Comparison of ENCODE assay signal across 18 cellular contexts in the genomic region with DNA sequence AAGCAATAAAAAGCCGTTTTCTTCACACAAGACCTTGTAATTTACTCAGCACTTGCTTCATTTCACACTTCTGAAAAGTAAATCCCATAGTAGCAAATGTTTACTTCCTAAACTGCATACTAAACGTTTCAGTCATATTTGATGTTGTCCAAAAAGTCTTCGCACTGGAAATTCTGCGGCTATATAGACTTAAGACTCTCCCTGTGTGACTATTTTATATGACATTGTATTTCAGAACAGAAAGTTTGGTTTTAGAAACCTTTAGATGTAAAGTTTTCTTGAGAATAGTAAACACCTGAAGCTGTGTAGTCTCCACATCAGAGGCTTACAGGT. TPM values are rescaled to one million over a fixed set of nuclear protein-coding genes. Genes with fewer than 3 reads are reported as not detected.
DNase-seq lines count a peak whose midpoint lies in the region; ATAC-seq and TF ChIP-seq lines count a peak whose summit lies in the region.
"Had no signal": no experiment of that assay in that cellular context is flagged by ENCODE, and none has a peak within 500 bp of the region (broad histone marks: within the 10 kb centered on the region; RNA-seq: fewer than 3 reads in every experiment).

No MANE protein-coding gene starts in this region.

- no peak for TF ChIP-seq CTCF in MCF 10A (IDR thresholded peaks at IDR 0.05; ENCODE audit: unreplicated experiment)
- no peak for TF ChIP-seq CTCF in CD8-positive, alpha-beta T cell (IDR thresholded peaks at IDR 0.05)

- DNase-seq in MCF 10A (ENCODE audit: unreplicated experiment) (peak; percentile 17), Ammon's horn (ENCODE audit: low spot score) (no peak)
- DNase-seq in CD8-positive, alpha-beta T cell: no peak
- DNase-seq in activated CD4-positive, alpha-beta T cell treated with anti-CD3 and anti-CD28 coated beads, Interleukin-2, amount 50 U/mL, for 48 hours: no peak
- DNase-seq: activated B cell treated with CpG ODN at 0.5 μM for 24 hours, cortex of kidney, islet precursor cell, NCI-H1417 treated with DMSO at 0.1 percent for 48 hours, NCI-H2171, T-helper 1 cell had no signal

- CTCF ChIA-PET in MCF 10A (lab: Yijun Ruan, JAX): interaction anchor here (0.7 to 1.5 kb wide), 5 partner anchors 9 to 266 kb away, joined by 3 to 5 read pairs (median 3); no protein-coding TSS in a partner anchor
- CTCF ChIA-PET in CD8-positive, alpha-beta T cell (lab: Charles Lee): no interaction called here

- ATAC-seq in CD8-positive, alpha-beta T cell: no peak
- no peak for ATAC-seq in GM21390 (IDR thresholded peaks at IDR 0.05; ENCODE audit: unreplicated experiment)

- no peaks in the 10 kb centered on the region for H3K9me3 Mint-ChIP-seq in MCF 10A (ENCODE audit: unreplicated experiment)
- H3K9me3 Mint-ChIP-seq in CD8-positive, alpha-beta T cell: no peaks in the 10 kb centered on the region
- H3K9me3 Mint-ChIP-seq: activated B cell treated with CpG ODN at 0.5 μM for 24 hours; activated T-helper 2 cell treated with anti-CD3 and anti-CD28 coated beads, Interferon-gamma antibody, Interleukin-2, Interleukin-4, amounts not matched to agents 10 μg/mL and 5 μg/mL and 100 μg/mL, durations not matched to agents 14 hours and 24 hours and 36 hours had no signal

- no peak overlapping the region for H3K4me3 ChIP-seq in HUES64 (ENCODE audit: low read length)
- H3K4me3 ChIP-seq in mesodermal cell (ENCODE audit: extremely low read depth, insufficient read depth, low read length, poor library complexity, severe bottlenecking): no peak overlapping the region
- H3K4me3 ChIP-seq in skeletal muscle satellite cell (ENCODE audit: low read length): peak overlapping the region; percentile 57
- no peak overlapping the region for H3K4me3 ChIP-seq in CD8-positive, alpha-beta T cell (ENCODE audit: low read depth, low read length)

- WGBS in HUES64: 94% methylated on average over 4 of the region's 4 CpGs
- WGBS in mesodermal cell (ENCODE audit: insufficient coverage in 2 of 2), 2 experiments: 64 to 93% methylated on average over 1 to 2 of the region's 4 CpGs

- peak overlapping the region; percentile 78 for H3K27ac Mint-ChIP-seq in MCF 10A (ENCODE audit: low read depth, unreplicated experiment)
- no peak overlapping the region for H3K27ac Mint-ChIP-seq in CD8-positive, alpha-beta T cell
- H3K27ac Mint-ChIP-seq: activated B cell treated with CpG ODN at 0.5 μM for 24 hours; activated T-helper 2 cell treated with anti-CD3 and anti-CD28 coated beads, Interferon-gamma antibody, Interleukin-2, Interleukin-4, amounts not matched to agents 10 μg/mL and 5 μg/mL and 100 μg/mL, durations not matched to agents 14 hours and 24 hours and 36 hours; progenitor cell of endocrine pancreas had no signal

- peaks cover 12% of the 10 kb centered on the region for H3K4me1 Mint-ChIP-seq in MCF 10A (ENCODE audit: insufficient read depth, unreplicated experiment)
- H3K4me1 Mint-ChIP-seq in CD8-positive, alpha-beta T cell (ENCODE audit: low read depth): no peaks in the 10 kb centered on the region
- H3K4me1 Mint-ChIP-seq: activated B cell treated with CpG ODN at 0.5 μM for 24 hours had no signal

- H3K4me2 ChIP-seq in skeletal muscle satellite cell (ENCODE audit: low read length): peak overlapping the region; percentile 80

- H3K27ac ChIP-seq in HUES64 (ENCODE audit: low read depth, low read length) (peak overlapping the region; percentile 52), mesodermal cell (ENCODE audit: low read depth, low read length, severe bottlenecking) (peak overlapping the region; percentile 62)
- H3K27ac ChIP-seq in CD8-positive, alpha-beta T cell (ENCODE audit: low read depth, low read length): no peak overlapping the region

- H3K36me3 ChIP-seq in HUES64 (ENCODE audit: insufficient read depth, low read length): no peaks in the 10 kb centered on the region
- H3K36me3 ChIP-seq in mesodermal cell (ENCODE audit: control insufficient read depth, insufficient read depth, low read length): no peaks in the 10 kb centered on the region
- H3K36me3 ChIP-seq in skeletal muscle satellite cell (ENCODE audit: insufficient read depth, low read length): no peaks in the 10 kb centered on the region
- H3K36me3 ChIP-seq in CD8-positive, alpha-beta T cell (ENCODE audit: insufficient read depth, low read length): no peaks in the 10 kb centered on the region

- no peaks in the 10 kb centered on the region for H3K27me3 ChIP-seq in HUES64 (ENCODE audit: insufficient read depth, low read length)
- no peaks in the 10 kb centered on the region for H3K27me3 ChIP-seq in skeletal muscle satellite cell (ENCODE audit: control insufficient read depth, insufficient read depth, low read length)
- no peaks in the 10 kb centered on the region for H3K27me3 ChIP-seq in CD8-positive, alpha-beta T cell (ENCODE audit: insufficient read depth, low read length)

- intact Hi-C loops in MCF 10A (cut with micrococcal nuclease): no loop called here
- intact Hi-C loops in CD8-positive, alpha-beta T cell (cut with DNase I, micrococcal nuclease): no loop called here

- H3K9me3 ChIP-seq in HUES64 (ENCODE audit: insufficient read depth, low read depth, low read length) (no peaks in the 10 kb centered on the region), mesodermal cell (ENCODE audit: control insufficient read depth, low read length) (no peaks in the 10 kb centered on the region), skeletal muscle satellite cell (replicated peaks; ENCODE audit: low read length) (no peaks in the 10 kb centered on the region)
- H3K9me3 ChIP-seq in CD8-positive, alpha-beta T cell (ENCODE audit: low read length): no peaks in the 10 kb centered on the region

- H3K9ac ChIP-seq in HUES64 (ENCODE audit: low read depth, low read length): no peak overlapping the region
- H3K9ac ChIP-seq in skeletal muscle satellite cell (ENCODE audit: low read depth, low read length): peak overlapping the region; percentile 70

- H3K4me1 ChIP-seq in HUES64 (ENCODE audit: insufficient read depth, low read length): peaks cover 18% of the 10 kb centered on the region
- peaks cover 3% of the 10 kb centered on the region for H3K4me1 ChIP-seq in mesodermal cell (ENCODE audit: control insufficient read depth, insufficient read depth, low read length, poor library complexity, severe bottlenecking)
- H3K4me1 ChIP-seq in skeletal muscle satellite cell (ENCODE audit: control insufficient read depth, insufficient read depth, low read length): peaks cover 16% of the 10 kb centered on the region
- H3K4me1 ChIP-seq in CD8-positive, alpha-beta T cell (ENCODE audit: insufficient read depth, low read length): no peaks in the 10 kb centered on the region

- H3K4me3 Mint-ChIP-seq in MCF 10A (ENCODE audit: unreplicated experiment): no peak overlapping the region
- H3K4me3 Mint-ChIP-seq in CD8-positive, alpha-beta T cell: no peak overlapping the region
- H3K4me3 Mint-ChIP-seq: activated B cell treated with CpG ODN at 0.5 μM for 24 hours had no signal

- H3K27me3 Mint-ChIP-seq in MCF 10A (ENCODE audit: insufficient read depth, unreplicated experiment): no peaks in the 10 kb centered on the region
- no peaks in the 10 kb centered on the region for H3K27me3 Mint-ChIP-seq in CD8-positive, alpha-beta T cell (ENCODE audit: low read depth)
- H3K27me3 Mint-ChIP-seq: activated B cell treated with CpG ODN at 0.5 μM for 24 hours, progenitor cell of endocrine pancreas had no signal

- no TSS peak for BruUV-seq in MCF 10A (replicated peaks; lab: Mats Ljungman, UMichigan)

- peaks cover 6% of the 10 kb centered on the region for H3K36me3 Mint-ChIP-seq in MCF 10A (ENCODE audit: insufficient read depth, unreplicated experiment)
- no peaks in the 10 kb centered on the region for H3K36me3 Mint-ChIP-seq in CD8-positive, alpha-beta T cell

- POLR2A ChIA-PET in MCF 10A (lab: Yijun Ruan, JAX): interaction anchor here (0.6 to 1.8 kb wide), 5 partner anchors 10 to 161 kb away, joined by 3 to 8 read pairs (median 4); no protein-coding TSS in a partner anchor
- POLR2A ChIA-PET in CD8-positive, alpha-beta T cell (lab: Charles Lee): no interaction called here

RNA-seq across cellular contexts. Expression of a gene that starts 29.6 kb away (rescaled TPM):
- not detected for polyA plus RNA-seq in HUES64 (2013, experiment 1 of 2)
- not detected for polyA plus RNA-seq in HUES64 (2013, experiment 2 of 2)
- total RNA-seq in MCF 10A (2022): not detected in 2 replicates
- polyA plus RNA-seq in mesodermal cell (2013, experiment 1 of 2): not detected
- polyA plus RNA-seq in mesodermal cell (2013, experiment 2 of 2): 0.20 TPM
- total RNA-seq in skeletal muscle satellite cell (2012; rRNA removed): 0.22 TPM in 1 of 2 replicates, not detected in the other
- not detected for total RNA-seq in CD8-positive, alpha-beta T cell
- total RNA-seq: activated B cell treated with CpG ODN at 0.5 μM for 24 hours; activated T-helper 2 cell treated with anti-CD3 and anti-CD28 coated beads, Interferon-gamma antibody, Interleukin-2, Interleukin-4, amounts not matched to agents 10 μg/mL and 5 μg/mL and 100 μg/mL, durations not matched to agents 14 hours and 24 hours and 36 hours; LHCN-M2; progenitor cell of endocrine pancreas had no signal
- polyA plus RNA-seq: esophagus had no signal

RNA-seq across cellular contexts. Expression of a gene that starts 29.7 kb away (rescaled TPM):
- 10.0 TPM for polyA plus RNA-seq in HUES64 (2013, experiment 1 of 2)
- 8.7 TPM for polyA plus RNA-seq in HUES64 (2013, experiment 2 of 2)
- 7.9 and 11.9 TPM in 2 replicates for total RNA-seq in MCF 10A (2022)
- 3.5 TPM for polyA plus RNA-seq in mesodermal cell (2013, experiment 1 of 2)
- polyA plus RNA-seq in mesodermal cell (2013, experiment 2 of 2): 3.9 TPM
- 11.8 and 13.9 TPM in 2 replicates for total RNA-seq in skeletal muscle satellite cell (2012; rRNA removed)
- total RNA-seq in CD8-positive, alpha-beta T cell: 1 to 10 TPM; 2.6 to 3.6 TPM
